ENCODE assay signal across 24 cellular contexts in genomic region chr13:28538932-28539331, GRCh38. TPM values are rescaled to one million over a fixed set of nuclear protein-coding genes. Genes with fewer than 3 reads are reported as not detected.
"Had no signal": no experiment of that assay in that cellular context is flagged by ENCODE, and none has a peak within 500 bp of the region (broad histone marks: within the 10 kb centered on the region; RNA-seq: fewer than 3 reads in every experiment).

No MANE protein-coding gene starts in this region.

- H3K4me3 Mint-ChIP-seq: activated B cell treated with CpG ODN at 0.5 μM for 24 hours; activated naive CD8-positive, alpha-beta T cell treated with anti-CD3 and anti-CD28 coated beads, Interleukin-2, amount 10 ng/mL, durations not matched to agents 7 days and 5 days; naive thymus-derived CD4-positive, alpha-beta T cell; neural crest cell had no signal

- H3K36me3 Mint-ChIP-seq: activated naive CD8-positive, alpha-beta T cell treated with anti-CD3 and anti-CD28 coated beads, Interleukin-2, amount 10 ng/mL, durations not matched to agents 7 days and 5 days had no signal

- H3K4me1 ChIP-seq: colonic mucosa, esophagus muscularis mucosa, left ventricle myocardium inferior, thyroid gland, upper lobe of right lung had no signal

- H3K9me3 ChIP-seq: colonic mucosa, thyroid gland had no signal

- DNase-seq: activated B cell treated with CpG ODN at 0.5 μM for 24 hours; activated CD4-positive, alpha-beta T cell treated with anti-CD3 and anti-CD28 coated beads for 48 hours; activated CD8-positive, alpha-beta memory T cell treated with anti-CD3 and anti-CD28 coated beads, Interleukin-2, amount 50 U/mL, for 48 hours; activated naive CD4-positive, alpha-beta T cell; activated naive CD8-positive, alpha-beta T cell treated with anti-CD3 and anti-CD28 coated beads, Interleukin-2, amount 10 ng/mL, durations not matched to agents 7 days and 5 days; amygdala; colonic mucosa; dorsolateral prefrontal cortex; glutamatergic neuron; hippocampal formation; left ventricle myocardium inferior; naive thymus-derived CD4-positive, alpha-beta T cell; stimulated activated CD4-positive, alpha-beta T cell treated with anti-CD3 and anti-CD28 coated beads, Interleukin-2, amount 100 ng/mL, for 48 hours; stimulated activated CD8-positive, alpha-beta memory T cell treated with anti-CD3 and anti-CD28 coated beads, Interleukin-4, amount 100 ng/mL, for 48 hours; stimulated activated naive CD4-positive, alpha-beta T cell treated with Interleukin-2 at 50 U/mL for 16 hours; substantia nigra; T-helper 9 cell; thyroid gland; upper lobe of right lung had no signal

- H3K36me3 ChIP-seq: colonic mucosa, esophagus muscularis mucosa, left ventricle myocardium inferior, thyroid gland, upper lobe of right lung had no signal

- H3K27me3 ChIP-seq: colonic mucosa, thyroid gland, upper lobe of right lung had no signal

- ATAC-seq: naive thymus-derived CD4-positive, alpha-beta T cell; upper lobe of right lung had no signal

- H3K4me3 ChIP-seq: colonic mucosa, dorsolateral prefrontal cortex, esophagus muscularis mucosa, left ventricle myocardium inferior, thyroid gland, upper lobe of right lung had no signal

- H3K4me1 Mint-ChIP-seq: activated naive CD8-positive, alpha-beta T cell treated with anti-CD3 and anti-CD28 coated beads, Interleukin-2, amount 10 ng/mL, durations not matched to agents 7 days and 5 days; neural crest cell had no signal

- H3K27ac ChIP-seq: colonic mucosa, dorsolateral prefrontal cortex, esophagus muscularis mucosa, left ventricle myocardium inferior, thyroid gland, upper lobe of right lung had no signal

- H3K27ac Mint-ChIP-seq: activated B cell treated with CpG ODN at 0.5 μM for 24 hours; activated naive CD8-positive, alpha-beta T cell treated with anti-CD3 and anti-CD28 coated beads, Interleukin-2, amount 10 ng/mL, durations not matched to agents 7 days and 5 days; naive thymus-derived CD4-positive, alpha-beta T cell; progenitor cell of endocrine pancreas had no signal

RNA-seq across cellular contexts. Expression of gene FLT1, which starts 44.0 kb away (rescaled TPM):
- total RNA-seq: bronchial epithelial cell, neural crest cell, osteoblast had no signal
